ENCODE assay signal across 8 cellular contexts in genomic region chr17:44095647-44096496, GRCh38. TPM values are rescaled to one million over a fixed set of nuclear protein-coding genes. Genes with fewer than 3 reads are reported as not detected.
DNase-seq lines count a peak whose midpoint lies in the region; ATAC-seq and TF ChIP-seq lines count a peak whose summit lies in the region.

No MANE protein-coding gene starts in this region.

- H3K27me3 ChIP-seq in GM23338 (ENCODE audit: insufficient read depth) = no peaks in the 10 kb centered on the region

- H4K20me1 ChIP-seq in GM23338 (replicated peaks; ENCODE audit: insufficient read depth) = no peaks in the 10 kb centered on the region

- no peaks in the 10 kb centered on the region for H3K9me2 ChIP-seq in GM23338 (ENCODE audit: insufficient read depth)

- peak overlapping the region; percentile 99 for H3K27ac ChIP-seq in GM23338 (ENCODE audit: low read depth)

- peak overlapping the region; percentile 63 for H3K4me2 ChIP-seq in GM23338

- peaks cover 12% of the 10 kb centered on the region for H3K27me3 Mint-ChIP-seq in GM23338 (ENCODE audit: insufficient read depth, low read depth, poor library complexity)
- H3K27me3 Mint-ChIP-seq in activated naive CD8-positive, alpha-beta T cell treated with anti-CD3 and anti-CD28 coated beads, Interleukin-2, amount 10 ng/mL, durations not matched to agents 7 days and 5 days = no peaks in the 10 kb centered on the region

- H3K36me3 Mint-ChIP-seq in GM23338 (ENCODE audit: low read depth) = peaks cover 9% of the 10 kb centered on the region
- no peaks in the 10 kb centered on the region for H3K36me3 Mint-ChIP-seq in activated naive CD8-positive, alpha-beta T cell treated with anti-CD3 and anti-CD28 coated beads, Interleukin-2, amount 10 ng/mL, durations not matched to agents 7 days and 5 days

- H3K36me3 ChIP-seq in GM23338 (ENCODE audit: insufficient read depth) = no peaks in the 10 kb centered on the region; the same call in 1 of the 2 replicates

- H3K4me1 Mint-ChIP-seq in GM23338 = peaks cover 27% of the 10 kb centered on the region; the same call in 2 of the 3 replicates
- peaks cover 11% of the 10 kb centered on the region for H3K4me1 Mint-ChIP-seq in activated naive CD8-positive, alpha-beta T cell treated with anti-CD3 and anti-CD28 coated beads, Interleukin-2, amount 10 ng/mL, durations not matched to agents 7 days and 5 days

- H3K27ac Mint-ChIP-seq in GM23338 = peak overlapping the region; percentile 99
- peak overlapping the region; percentile 30 for H3K27ac Mint-ChIP-seq in activated naive CD8-positive, alpha-beta T cell treated with anti-CD3 and anti-CD28 coated beads, Interleukin-2, amount 10 ng/mL, durations not matched to agents 7 days and 5 days

- intact Hi-C loops in Right ventricle myocardium inferior (cut with DNase I) = loop anchor here (2.0 kb wide), 1 partner anchor 25 kb away; the partner anchor contains the start of gene G6PC3

- POLR2A ChIA-PET in AG04449 (lab: Yijun Ruan, JAX) = interaction anchor here (1.0 to 1.5 kb wide), 3 partner anchors 9 to 12 kb away, joined by 3 to 6 read pairs (median 6); no protein-coding TSS in a partner anchor
- POLR2A ChIA-PET in activated naive CD8-positive, alpha-beta T cell treated with anti-CD3 and anti-CD28 coated beads, Interleukin-2, amount 10 ng/mL, durations not matched to agents 7 days and 5 days (lab: Charles Lee) = no interaction called here

- ATAC-seq in GM23338 (peak; percentile 90), Right ventricle myocardium inferior (peak; percentile 69), GM21515 (IDR thresholded peaks at IDR 0.05; ENCODE audit: unreplicated experiment) (no peak), GM18873 (IDR thresholded peaks at IDR 0.05; ENCODE audit: low FRiP score, unreplicated experiment) (no peak)
- ATAC-seq in activated naive CD8-positive, alpha-beta T cell treated with anti-CD3 and anti-CD28 coated beads, Interleukin-2, amount 10 ng/mL, durations not matched to agents 7 days and 5 days (ENCODE audit: low read depth) = no peak

- H3K4me3 Mint-ChIP-seq in GM23338 = peak overlapping the region; percentile 76
- peak overlapping the region; percentile 25 for H3K4me3 Mint-ChIP-seq in activated naive CD8-positive, alpha-beta T cell treated with anti-CD3 and anti-CD28 coated beads, Interleukin-2, amount 10 ng/mL, durations not matched to agents 7 days and 5 days

- peaks cover 26% of the 10 kb centered on the region for H3F3A ChIP-seq in GM23338 (replicated peaks; ENCODE audit: low read depth)

- H3K9me3 Mint-ChIP-seq in GM23338 = no peaks in the 10 kb centered on the region; the same call in 2 of the 3 replicates
- H3K9me3 Mint-ChIP-seq in activated naive CD8-positive, alpha-beta T cell treated with anti-CD3 and anti-CD28 coated beads, Interleukin-2, amount 10 ng/mL, durations not matched to agents 7 days and 5 days = no peaks in the 10 kb centered on the region

- H3K4me1 ChIP-seq in GM23338 (ENCODE audit: insufficient read depth) = peaks cover 29% of the 10 kb centered on the region

- H3K4me3 ChIP-seq in AG04449 (ENCODE audit: low read depth, low read length) = peak overlapping the region; percentile 51
- peak overlapping the region; percentile 46 for H3K4me3 ChIP-seq in GM23338

- H2AFZ ChIP-seq in GM23338 = no peak overlapping the region

- DNase-seq in AG04449 (ENCODE audit: low read depth, low spot score) = no peak
- peak; percentile 96 for DNase-seq in GM23338 (ENCODE audit: low spot score)
- DNase-seq in NCI-H345 (lab: John Stamatoyannopoulos, UW) = peak; percentile 60
- no peak for DNase-seq in activated naive CD8-positive, alpha-beta T cell treated with anti-CD3 and anti-CD28 coated beads, Interleukin-2, amount 10 ng/mL, durations not matched to agents 7 days and 5 days
- DNase-seq in Right ventricle myocardium inferior (ENCODE audit: missing footprints) = peak; percentile 84
- DNase-seq in occipital lobe (lab: John Stamatoyannopoulos, UW) = peak; percentile 50

- peak; percentile 38 for TF ChIP-seq CTCF in AG04449 (IDR thresholded peaks at IDR 0.05; ENCODE audit: insufficient read depth, low read length, missing control alignments)
- TF ChIP-seq CTCF in GM23338 (conservative IDR thresholded peaks at IDR 0.05; ENCODE audit: low read depth in 2 of 2) = peak in 1 of 2 experiments; percentile 39; a peak in 1 of 4 replicates

- CTCF ChIA-PET in AG04449 (lab: Yijun Ruan, JAX) = interaction anchor here (1.0 to 2.1 kb wide), 2 partner anchors 20 to 72 kb away, joined by 6 to 9 read pairs; no protein-coding TSS in a partner anchor

- peaks cover 11% of the 10 kb centered on the region; the same call in 1 of the 2 replicates for H3K79me2 ChIP-seq in GM23338 (replicated peaks; ENCODE audit: insufficient read depth)

RNA-seq across cellular contexts. Expression of gene G6PC3, which starts 25.3 kb away (rescaled TPM):
- total RNA-seq in GM23338 (2014; rRNA removed; shearing (Covaris generic)) = 110 and 112 TPM in 2 replicates
- 143 and 154 TPM in 2 replicates for polyA plus RNA-seq in GM23338 (2016; fragmentation: Nextera tagmentation; extraction: Ambion mirVana)
- 10 to 100 TPM; 18.7 to 18.8 TPM for total RNA-seq in activated naive CD8-positive, alpha-beta T cell treated with anti-CD3 and anti-CD28 coated beads, Interleukin-2, amount 10 ng/mL, durations not matched to agents 7 days and 5 days
- total RNA-seq in Right ventricle myocardium inferior (30.4 TPM), occipital lobe (11.4 TPM)

RNA-seq across cellular contexts. Expression of gene HDAC5, which starts 27.6 kb away (rescaled TPM):
- 71.1 and 86.9 TPM in 2 replicates for total RNA-seq in GM23338 (2014; rRNA removed; shearing (Covaris generic))
- polyA plus RNA-seq in GM23338 (2016; fragmentation: Nextera tagmentation; extraction: Ambion mirVana) = 16.9 TPM in 2 replicates
- total RNA-seq in activated naive CD8-positive, alpha-beta T cell treated with anti-CD3 and anti-CD28 coated beads, Interleukin-2, amount 10 ng/mL, durations not matched to agents 7 days and 5 days = 10 to 100 TPM; 46.2 to 48.4 TPM
- total RNA-seq in Right ventricle myocardium inferior (67.5 TPM), occipital lobe (101 TPM)

RNA-seq across cellular contexts. Expression of gene LSM12, which starts 29.4 kb away (rescaled TPM):
- 64.4 and 72.7 TPM in 2 replicates for total RNA-seq in GM23338 (2014; rRNA removed; shearing (Covaris generic))
- polyA plus RNA-seq in GM23338 (2016; fragmentation: Nextera tagmentation; extraction: Ambion mirVana) = 226 and 241 TPM in 2 replicates
- 10 to 100 TPM; 46.9 to 51.4 TPM for total RNA-seq in activated naive CD8-positive, alpha-beta T cell treated with anti-CD3 and anti-CD28 coated beads, Interleukin-2, amount 10 ng/mL, durations not matched to agents 7 days and 5 days
- total RNA-seq in Right ventricle myocardium inferior (47.6 TPM), occipital lobe (22.8 TPM)

RNA-seq across cellular contexts. Expression of gene HROB, which starts 45.9 kb away (rescaled TPM):
- 17.0 and 19.0 TPM in 2 replicates for total RNA-seq in GM23338 (2014; rRNA removed; shearing (Covaris generic))
- 9.3 TPM in 2 replicates for polyA plus RNA-seq in GM23338 (2016; fragmentation: Nextera tagmentation; extraction: Ambion mirVana)
- 10 to 100 TPM; 13.2 to 14.3 TPM for total RNA-seq in activated naive CD8-positive, alpha-beta T cell treated with anti-CD3 and anti-CD28 coated beads, Interleukin-2, amount 10 ng/mL, durations not matched to agents 7 days and 5 days
- 2.0 TPM for total RNA-seq in Right ventricle myocardium inferior
- 0.78 TPM for total RNA-seq in occipital lobe

Comparison
In these comparisons a context has a peak if more than half of its experiments do, and no peak if none do; other contexts are left out.
1. DNase-seq: peak in GM23338 (single experiment), NCI-H345 (single experiment), Right ventricle myocardium inferior (single experiment) and occipital lobe (single experiment); none in AG04449 (single experiment) and activated naive CD8-positive, alpha-beta T cell treated with anti-CD3 and anti-CD28 coated beads, Interleukin-2, amount 10 ng/mL, durations not matched to agents 7 days and 5 days (single experiment).
2. ATAC-seq: peak in GM23338 (single experiment) and Right ventricle myocardium inferior (single experiment); none in activated naive CD8-positive, alpha-beta T cell treated with anti-CD3 and anti-CD28 coated beads, Interleukin-2, amount 10 ng/mL, durations not matched to agents 7 days and 5 days (single experiment), GM21515 (single experiment) and GM18873 (single experiment).